2 cellular contexts compared by ENCODE assay signal in genomic region chr11:66267039-66267378, GRCh38.
TF ChIP-seq lines count a peak whose summit lies in the region.

No MANE protein-coding gene starts in this region.

TF ChIP-seq in endothelial cell of umbilical vein, 7 proteins besides CTCF, POLR2A, EP300 and RAD21:
- no peak for TF ChIP-seq GATA2 (IDR thresholded peaks at IDR 0.05; ENCODE audit: insufficient read depth, insufficient read length, low read depth, low read length)
- no peak for TF ChIP-seq MAX (IDR thresholded peaks at IDR 0.05; ENCODE audit: insufficient read depth, insufficient read length)
- TF ChIP-seq FOS (IDR thresholded peaks at IDR 0.05; ENCODE audit: borderline replicate concordance, insufficient read depth, low read length) = no peak
- TF ChIP-seq EZH2 (IDR thresholded peaks at IDR 0.05; ENCODE audit: borderline replicate concordance, low read depth, low read length, severe bottlenecking) = no peak
- TF ChIP-seq MYC (IDR thresholded peaks at IDR 0.05; ENCODE audit: low read depth, low read length) = no peak
- TF ChIP-seq JUN (IDR thresholded peaks at IDR 0.05; ENCODE audit: borderline replicate concordance, insufficient read depth, insufficient read length, low read depth) = no peak
- no peak for TF ChIP-seq POLR2AphosphoS5 (IDR thresholded peaks at IDR 0.05; ENCODE audit: insufficient read depth, low read depth, low read length)

TF ChIP-seq in neural cell, 6 proteins besides CTCF, POLR2A, EP300 and RAD21:
- no peak for TF ChIP-seq EZH2 (IDR thresholded peaks at IDR 0.05; ENCODE audit: borderline replicate concordance, insufficient read depth, low read length, poor library complexity, severe bottlenecking)
- no peak for TF ChIP-seq REST (IDR thresholded peaks at IDR 0.05; ENCODE audit: borderline replicate concordance)
- TF ChIP-seq SMC3 (conservative IDR thresholded peaks at IDR 0.05; ENCODE audit: poor library complexity) = no peak
- no peak for TF ChIP-seq MXI1 (conservative IDR thresholded peaks at IDR 0.05; ENCODE audit: poor library complexity, severe bottlenecking)
- no peak for TF ChIP-seq POLR2AphosphoS5 (IDR thresholded peaks at IDR 0.05)
